ENCODE assay signal across 8 cellular contexts in the genomic region with DNA sequence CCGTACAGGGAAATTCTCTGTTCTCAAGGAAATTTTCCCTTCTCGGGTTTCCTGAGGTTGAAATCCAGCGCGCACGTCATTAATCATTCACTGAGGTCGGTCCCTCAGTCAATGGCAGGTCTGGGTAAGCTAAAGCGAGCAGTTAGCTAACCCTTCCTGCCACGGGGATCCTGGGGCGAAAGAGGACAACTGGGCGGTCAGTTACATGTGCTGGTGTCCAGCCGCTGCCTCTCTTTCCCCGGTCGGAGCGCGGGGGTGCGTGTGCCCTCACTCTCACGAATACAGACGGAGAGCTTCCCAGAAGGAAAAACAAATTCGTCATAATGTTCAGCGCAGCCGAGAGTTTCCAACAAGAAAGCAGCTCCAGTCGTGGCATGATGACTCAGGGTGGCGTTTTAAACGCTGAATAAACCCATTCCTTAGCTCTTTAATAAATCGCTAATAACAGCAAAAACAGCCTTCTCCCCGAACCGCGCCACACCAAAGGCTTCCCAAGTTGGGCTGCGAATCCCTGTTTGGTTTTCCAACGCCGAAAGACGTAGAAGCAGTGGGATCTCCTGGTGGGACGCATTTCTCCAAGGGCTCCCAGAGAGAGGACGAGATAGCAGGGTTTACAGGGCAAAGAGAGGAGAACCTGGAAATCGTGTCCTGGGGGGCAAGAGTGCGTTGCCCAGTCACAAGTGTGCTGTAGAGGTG. TPM values are rescaled to one million over a fixed set of nuclear protein-coding genes. Genes with fewer than 3 reads are reported as not detected.
A peak's percentile ranks its signal among the peaks of the same experiment; 100 is the strongest.
DNase-seq lines count a peak whose midpoint lies in the region; ATAC-seq and TF ChIP-seq lines count a peak whose summit lies in the region.

No MANE protein-coding gene starts in this region.

- H3K36me3 ChIP-seq in right atrium auricular region (no peaks in the 10 kb centered on the region), skeletal muscle tissue (ENCODE audit: control insufficient read depth in 3 of 3, insufficient read depth in 3 of 3, low read length in 3 of 3) (no peaks in the 10 kb centered on the region)

- intact Hi-C loops in activated B cell treated with CpG ODN at 0.5 μM for 24 hours (cut with micrococcal nuclease), result no loop called here

- H3K4me3 ChIP-seq in right atrium auricular region (peak overlapping the region; percentile 32 to 54), skeletal muscle tissue (ENCODE audit: low read length in 3 of 3) (peak overlapping the region; percentile 68 to 73 (median 71))

- DNase-seq in activated naive CD4-positive, alpha-beta T cell treated with Interleukin-2 at 50 U/mL for 16 hours, result no peak
- DNase-seq in activated B cell treated with CpG ODN at 0.5 μM for 24 hours (no peak), right atrium auricular region (ENCODE audit: low spot score) (no peak), NCI-H526 treated with DMSO at 0.1 percent for 48 hours (lab: John Stamatoyannopoulos, UW) (no peak), immature natural killer cell (no peak)

- H3K27ac Mint-ChIP-seq in activated naive CD4-positive, alpha-beta T cell treated with anti-CD3 and anti-CD28 coated beads, Interleukin-2, amount 50 U/mL, for 24 hours, result no peak overlapping the region
- H3K27ac Mint-ChIP-seq in activated B cell treated with CpG ODN at 0.5 μM for 24 hours (no peak overlapping the region), immature natural killer cell (no peak overlapping the region)

- H3K9me3 Mint-ChIP-seq in activated naive CD4-positive, alpha-beta T cell treated with anti-CD3 and anti-CD28 coated beads, Interleukin-2, amount 50 U/mL, for 24 hours, result no peaks in the 10 kb centered on the region
- H3K9me3 Mint-ChIP-seq in activated B cell treated with CpG ODN at 0.5 μM for 24 hours, result no peaks in the 10 kb centered on the region
- H3K9me3 Mint-ChIP-seq in immature natural killer cell, result no peaks in the 10 kb centered on the region

- H3K4me1 ChIP-seq in right atrium auricular region (peaks cover 0 to 22% of the 10 kb centered on the region in 2 donors), skeletal muscle tissue (ENCODE audit: control insufficient read depth in 3 of 3, insufficient read depth in 3 of 3, low read length in 3 of 3) (peaks cover 20 to 21% (median 20%) of the 10 kb centered on the region in 3 donors)

- no peaks in the 10 kb centered on the region for H3K36me3 Mint-ChIP-seq in activated naive CD4-positive, alpha-beta T cell treated with anti-CD3 and anti-CD28 coated beads, Interleukin-2, amount 50 U/mL, for 24 hours
- H3K36me3 Mint-ChIP-seq in activated B cell treated with CpG ODN at 0.5 μM for 24 hours (ENCODE audit: low read depth), result no peaks in the 10 kb centered on the region
- no peaks in the 10 kb centered on the region for H3K36me3 Mint-ChIP-seq in immature natural killer cell

- ATAC-seq in activated B cell treated with CpG ODN at 0.5 μM for 24 hours (ENCODE audit: low read depth) (no peak), HG03196 (IDR thresholded peaks at IDR 0.05; ENCODE audit: unreplicated experiment) (no peak)

- H3K4me3 Mint-ChIP-seq in activated naive CD4-positive, alpha-beta T cell treated with anti-CD3 and anti-CD28 coated beads, Interleukin-2, amount 50 U/mL, for 24 hours, result peak overlapping the region; percentile 41
- H3K4me3 Mint-ChIP-seq in activated B cell treated with CpG ODN at 0.5 μM for 24 hours (peak overlapping the region; percentile 72), immature natural killer cell (peak overlapping the region in 1 of 5 donors; percentile 6)

- no peaks in the 10 kb centered on the region for H3K9me3 ChIP-seq in right atrium auricular region
- H3K9me3 ChIP-seq in skeletal muscle tissue (ENCODE audit: control insufficient read depth in 3 of 3, low read length in 3 of 3), result no peaks in the 10 kb centered on the region

- H3K27me3 ChIP-seq in right atrium auricular region (peaks cover 0 to 12% of the 10 kb centered on the region in 2 donors), skeletal muscle tissue (ENCODE audit: control insufficient read depth in 3 of 3, insufficient read depth in 3 of 3, low read length in 3 of 3) (peaks cover 59 to 69% (median 67%) of the 10 kb centered on the region in 3 donors)

- peaks cover 60% of the 10 kb centered on the region for H3K27me3 Mint-ChIP-seq in activated naive CD4-positive, alpha-beta T cell treated with anti-CD3 and anti-CD28 coated beads, Interleukin-2, amount 50 U/mL, for 24 hours
- H3K27me3 Mint-ChIP-seq in activated B cell treated with CpG ODN at 0.5 μM for 24 hours (peaks cover 70% of the 10 kb centered on the region), immature natural killer cell (ENCODE audit: low read depth in 3 of 3) (peaks cover 5 to 27% (median 11%) of the 10 kb centered on the region in 3 donors)

- no peak for TF ChIP-seq CTCF in activated B cell treated with CpG ODN at 0.5 μM for 24 hours (IDR thresholded peaks at IDR 0.05)
- no peak for TF ChIP-seq CTCF in right atrium auricular region (IDR thresholded peaks at IDR 0.05)

- POLR2A ChIA-PET in activated B cell treated with CpG ODN at 0.5 μM for 24 hours (lab: Charles Lee), result no interaction called here

- no peak overlapping the region for H3K27ac ChIP-seq in right atrium auricular region
- H3K27ac ChIP-seq in skeletal muscle tissue (ENCODE audit: low read depth, low read length), result no peak overlapping the region

- peaks cover 31% of the 10 kb centered on the region for H3K4me1 Mint-ChIP-seq in activated naive CD4-positive, alpha-beta T cell treated with anti-CD3 and anti-CD28 coated beads, Interleukin-2, amount 50 U/mL, for 24 hours
- H3K4me1 Mint-ChIP-seq in activated B cell treated with CpG ODN at 0.5 μM for 24 hours (peaks cover 31% of the 10 kb centered on the region), immature natural killer cell (no peaks in the 10 kb centered on the region)

- peak overlapping the region; percentile 21 to 54 (median 32) for H3K9ac ChIP-seq in skeletal muscle tissue (ENCODE audit: low read depth in 1 of 3, low read length in 3 of 3)

- CTCF ChIA-PET in activated B cell treated with CpG ODN at 0.5 μM for 24 hours (lab: Charles Lee), result no interaction called here

RNA-seq across cellular contexts. Expression of a gene that starts 0.7 kb away (rescaled TPM):
- total RNA-seq in activated B cell treated with CpG ODN at 0.5 μM for 24 hours, result not detected in 2 replicates
- under 1 TPM in 1 of 2 donors, not detected in 1; 0.07 TPM for total RNA-seq in right atrium auricular region
- 0.52 TPM for total RNA-seq in skeletal muscle tissue
- not detected for polyA plus RNA-seq in immature natural killer cell
